In the genomic region with DNA sequence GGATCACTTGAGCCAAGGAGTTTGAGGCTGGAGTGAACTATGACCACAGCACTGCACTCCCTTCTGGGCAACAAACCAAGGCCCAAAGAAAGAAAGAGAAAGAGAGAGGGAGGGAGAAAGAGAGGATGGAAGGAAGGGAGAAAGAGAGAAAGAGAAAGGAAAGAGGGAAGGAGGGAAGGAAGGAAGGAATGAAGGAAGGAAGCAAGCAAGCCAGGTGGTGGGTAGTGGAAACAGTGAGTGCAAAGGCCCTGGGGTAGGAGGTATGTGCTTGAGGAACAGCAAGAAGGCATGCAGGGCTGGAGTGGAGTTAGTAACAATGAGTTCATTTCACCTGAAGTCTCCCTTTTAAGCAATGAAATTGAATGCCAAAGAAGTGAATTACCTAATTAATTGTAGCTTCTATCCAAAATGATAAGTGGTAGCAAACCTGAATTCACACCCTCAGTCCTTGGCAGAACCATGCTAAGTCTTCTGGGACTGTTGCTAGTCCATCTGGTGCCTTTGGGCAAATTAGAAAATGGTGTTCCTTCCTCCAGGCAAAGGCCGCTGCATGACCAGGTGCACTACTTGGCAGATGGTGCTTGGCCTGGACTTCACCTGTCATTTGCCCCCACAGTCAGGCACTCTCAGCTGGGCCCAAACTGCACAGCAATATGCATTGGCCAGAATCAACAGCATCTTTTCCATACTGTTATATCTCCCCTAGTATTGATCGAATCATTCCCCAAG, we compare ENCODE assay signal across 1 cellular context.
TF ChIP-seq lines count a peak whose summit lies in the region.

No MANE protein-coding gene starts in this region.

TF ChIP-seq in GM23338, 12 proteins besides CTCF, POLR2A, EP300 and RAD21:
- TF ChIP-seq NANOG (IDR thresholded peaks at IDR 0.05; ENCODE audit: borderline replicate concordance) (no peak), STAT1 (IDR thresholded peaks at IDR 0.05; ENCODE audit: unreplicated experiment) (no peak), JUNB (IDR thresholded peaks at IDR 0.05; ENCODE audit: unreplicated experiment) (no peak), ZNF114 (CRISPR knock-in tag; IDR thresholded peaks at IDR 0.05) (no peak), ZNF462 (CRISPR knock-in tag; IDR thresholded peaks at IDR 0.05) (no peak), ZNF331 (CRISPR knock-in tag; IDR thresholded peaks at IDR 0.05; ENCODE audit: low read depth) (no peak), CREB1 (CRISPR knock-in tag; IDR thresholded peaks at IDR 0.05; ENCODE audit: low read depth) (no peak), EZH2phosphoT487 (IDR thresholded peaks at IDR 0.05; ENCODE audit: unreplicated experiment) (no peak), EZH2 (IDR thresholded peaks at IDR 0.05; ENCODE audit: low read depth, unreplicated experiment) (no peak), POLR2AphosphoS5 (IDR thresholded peaks at IDR 0.05; ENCODE audit: low read depth) (no peak)
- TF ChIP-seq, protein P1, sequence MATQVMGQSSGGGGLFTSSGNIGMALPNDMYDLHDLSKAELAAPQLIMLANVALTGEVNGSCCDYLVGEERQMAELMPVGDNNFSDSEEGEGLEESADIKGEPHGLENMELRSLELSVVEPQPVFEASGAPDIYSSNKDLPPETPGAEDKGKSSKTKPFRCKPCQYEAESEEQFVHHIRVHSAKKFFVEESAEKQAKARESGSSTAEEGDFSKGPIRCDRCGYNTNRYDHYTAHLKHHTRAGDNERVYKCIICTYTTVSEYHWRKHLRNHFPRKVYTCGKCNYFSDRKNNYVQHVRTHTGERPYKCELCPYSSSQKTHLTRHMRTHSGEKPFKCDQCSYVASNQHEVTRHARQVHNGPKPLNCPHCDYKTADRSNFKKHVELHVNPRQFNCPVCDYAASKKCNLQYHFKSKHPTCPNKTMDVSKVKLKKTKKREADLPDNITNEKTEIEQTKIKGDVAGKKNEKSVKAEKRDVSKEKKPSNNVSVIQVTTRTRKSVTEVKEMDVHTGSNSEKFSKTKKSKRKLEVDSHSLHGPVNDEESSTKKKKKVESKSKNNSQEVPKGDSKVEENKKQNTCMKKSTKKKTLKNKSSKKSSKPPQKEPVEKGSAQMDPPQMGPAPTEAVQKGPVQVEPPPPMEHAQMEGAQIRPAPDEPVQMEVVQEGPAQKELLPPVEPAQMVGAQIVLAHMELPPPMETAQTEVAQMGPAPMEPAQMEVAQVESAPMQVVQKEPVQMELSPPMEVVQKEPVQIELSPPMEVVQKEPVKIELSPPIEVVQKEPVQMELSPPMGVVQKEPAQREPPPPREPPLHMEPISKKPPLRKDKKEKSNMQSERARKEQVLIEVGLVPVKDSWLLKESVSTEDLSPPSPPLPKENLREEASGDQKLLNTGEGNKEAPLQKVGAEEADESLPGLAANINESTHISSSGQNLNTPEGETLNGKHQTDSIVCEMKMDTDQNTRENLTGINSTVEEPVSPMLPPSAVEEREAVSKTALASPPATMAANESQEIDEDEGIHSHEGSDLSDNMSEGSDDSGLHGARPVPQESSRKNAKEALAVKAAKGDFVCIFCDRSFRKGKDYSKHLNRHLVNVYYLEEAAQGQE (IDR thresholded peaks at IDR 0.05; ENCODE audit: unreplicated experiment): no peak
